ENCODE assay signal across 36 cellular contexts in the genomic region with DNA sequence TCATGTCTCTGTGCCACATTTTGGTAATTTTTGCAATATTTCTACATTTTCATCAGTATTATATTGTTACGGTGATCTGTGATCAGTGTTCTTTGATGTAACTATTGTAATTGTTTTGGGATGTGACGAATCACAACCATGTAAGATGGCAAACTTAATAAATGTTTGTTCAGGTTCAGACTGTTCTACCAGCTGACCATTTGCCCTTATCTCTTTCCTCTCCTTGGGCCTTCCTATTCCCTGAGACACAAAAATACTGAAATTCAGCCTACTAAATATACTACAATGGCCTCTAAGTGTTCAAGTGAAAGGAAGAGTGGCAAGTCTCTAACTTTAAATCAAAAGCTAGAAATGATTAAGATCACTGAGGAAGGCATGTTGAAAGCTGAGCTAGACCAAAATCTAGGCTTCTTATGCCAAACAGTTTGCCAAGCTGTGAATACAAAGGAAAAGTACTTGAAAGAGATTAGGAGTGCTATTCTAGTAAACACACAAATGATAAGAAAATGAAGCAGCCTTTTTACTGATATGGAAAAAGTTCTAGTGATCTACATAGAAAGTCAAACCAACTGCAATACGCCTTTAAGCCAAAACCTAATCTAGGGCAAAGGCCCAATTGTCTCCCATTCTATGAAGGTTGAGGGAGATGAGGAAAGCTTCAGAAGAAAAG.
"Had no signal": no experiment of that assay in that cellular context is flagged by ENCODE, and none has a peak within 500 bp of the region (broad histone marks: within the 10 kb centered on the region; RNA-seq: fewer than 3 reads in every experiment).

No MANE protein-coding gene starts in this region.

- H3K4me1 ChIP-seq: breast epithelium, Peyer's patch, SJSA1 had no signal

- H3K27me3 ChIP-seq: body of pancreas, breast epithelium, Peyer's patch, SJSA1 had no signal

- H3K4me3 Mint-ChIP-seq: activated B cell treated with CpG ODN at 0.5 μM for 24 hours; activated CD4-positive, alpha-beta memory T cell treated with anti-CD3 and anti-CD28 coated beads for 36 hours; activated naive CD8-positive, alpha-beta T cell treated with anti-CD3 and anti-CD28 coated beads for 36 hours; activated T-cell treated with anti-CD3 and anti-CD28 coated beads, Interleukin-2, amount 50 U/mL, for 4 hours; T-helper 1 cell treated with Interleukin-12 subunit alpha and Interleukin-12 subunit beta and Interleukin-4 antibody, amounts not matched to agents 30 μg/mL and 1 μg/mL, for 36 hours; T-helper 2 cell treated with Interferon-gamma antibody and Interleukin-4, amounts not matched to agents 5 μg/mL and 100 μg/mL, for 36 hours had no signal

- H3K9me3 ChIP-seq: body of pancreas, breast epithelium, Peyer's patch, SJSA1 had no signal

- H3K4me1 Mint-ChIP-seq: activated B cell treated with CpG ODN at 0.5 μM for 24 hours; activated naive CD8-positive, alpha-beta T cell treated with anti-CD3 and anti-CD28 coated beads for 36 hours had no signal

- ATAC-seq: activated T-cell treated with anti-CD3 and anti-CD28 coated beads, Interleukin-2, amount 50 U/mL, for 4 hours; body of pancreas; PC-3 had no signal

- H3K4me3 ChIP-seq: body of pancreas, breast epithelium, Peyer's patch, SJSA1 had no signal

- H3K9ac ChIP-seq: KMS-11, SK-N-SH had no signal

- H3K36me3 ChIP-seq: breast epithelium, Peyer's patch, SJSA1 had no signal

- FAIRE-seq: astrocyte, TTC549 had no signal

- H3K27ac ChIP-seq: breast epithelium, KMS-11, Peyer's patch, SJSA1, VCaP had no signal

- H3K36me3 Mint-ChIP-seq: activated CD4-positive, alpha-beta memory T cell treated with anti-CD3 and anti-CD28 coated beads for 36 hours; activated naive CD8-positive, alpha-beta T cell treated with anti-CD3 and anti-CD28 coated beads for 36 hours had no signal

- H3K27me3 Mint-ChIP-seq: activated B cell treated with CpG ODN at 0.5 μM for 24 hours; activated CD4-positive, alpha-beta memory T cell treated with anti-CD3 and anti-CD28 coated beads for 36 hours; activated naive CD8-positive, alpha-beta T cell treated with anti-CD3 and anti-CD28 coated beads for 36 hours had no signal

- H3K27ac Mint-ChIP-seq: activated B cell treated with CpG ODN at 0.5 μM for 24 hours; activated CD4-positive, alpha-beta memory T cell treated with anti-CD3 and anti-CD28 coated beads for 36 hours; activated naive CD8-positive, alpha-beta T cell treated with anti-CD3 and anti-CD28 coated beads for 36 hours; T-helper 1 cell treated with Interleukin-12 subunit alpha and Interleukin-12 subunit beta and Interleukin-4 antibody, amounts not matched to agents 30 μg/mL and 1 μg/mL, for 36 hours; T-helper 2 cell treated with Interferon-gamma antibody and Interleukin-4, amounts not matched to agents 5 μg/mL and 100 μg/mL, for 36 hours had no signal

- DNase-seq: activated B cell treated with CpG ODN at 0.5 μM for 24 hours; activated CD4-positive, alpha-beta memory T cell treated with anti-CD3 and anti-CD28 coated beads for 36 hours; activated CD4-positive, alpha-beta T cell treated with anti-CD3 and anti-CD28 coated beads for 4 hours; activated CD4-positive, alpha-beta T cell treated with anti-CD3 and anti-CD28 coated beads, Interleukin-2, amount 50 U/mL, for 1 hour; activated CD4-positive, CD25-positive, alpha-beta regulatory T cell treated with anti-CD3 and anti-CD28 coated beads, Interleukin-2, amount 50 U/mL, for 72 hours; activated CD8-positive, alpha-beta memory T cell treated with anti-CD3 and anti-CD28 coated beads, Interleukin-2, amount 50 U/mL, for 4 hours; activated effector memory CD4-positive, alpha-beta T cell treated with Interleukin-2 at 50 U/mL for 16 hours; activated naive CD4-positive, alpha-beta T cell treated with anti-CD3 and anti-CD28 coated beads, Interleukin-2, amount 50 U/mL, for 16 hours; activated naive CD8-positive, alpha-beta T cell treated with anti-CD3 and anti-CD28 coated beads for 36 hours; activated T-cell treated with anti-CD3 and anti-CD28 coated beads for 4 hours; activated T-cell treated with anti-CD3 and anti-CD28 coated beads, Interleukin-2, amount 50 U/mL, for 4 hours; amygdala; body of pancreas; cerebellar nuclear complex; MM.1S; MV-4-11; NCI-H1092; NCI-H1436 treated with DMSO at 0.1 percent for 48 hours; NCI-H1694 treated with DMSO at 0.1 percent for 48 hours; NCI-H2029; NCI-H345; NCI-H524 treated with DMSO at 0.1 percent for 48 hours; NK-92 treated with Interleukin-12 subunit alpha and Interleukin-12 subunit beta, amount 100 ng/mL, for 24 hours; PC-3; Peyer's patch; RPMI8226; SHP77 treated with DMSO at 0.1 percent for 48 hours; SK-N-SH had no signal
